ENCODE assay signal across 8 cellular contexts in the genomic region with DNA sequence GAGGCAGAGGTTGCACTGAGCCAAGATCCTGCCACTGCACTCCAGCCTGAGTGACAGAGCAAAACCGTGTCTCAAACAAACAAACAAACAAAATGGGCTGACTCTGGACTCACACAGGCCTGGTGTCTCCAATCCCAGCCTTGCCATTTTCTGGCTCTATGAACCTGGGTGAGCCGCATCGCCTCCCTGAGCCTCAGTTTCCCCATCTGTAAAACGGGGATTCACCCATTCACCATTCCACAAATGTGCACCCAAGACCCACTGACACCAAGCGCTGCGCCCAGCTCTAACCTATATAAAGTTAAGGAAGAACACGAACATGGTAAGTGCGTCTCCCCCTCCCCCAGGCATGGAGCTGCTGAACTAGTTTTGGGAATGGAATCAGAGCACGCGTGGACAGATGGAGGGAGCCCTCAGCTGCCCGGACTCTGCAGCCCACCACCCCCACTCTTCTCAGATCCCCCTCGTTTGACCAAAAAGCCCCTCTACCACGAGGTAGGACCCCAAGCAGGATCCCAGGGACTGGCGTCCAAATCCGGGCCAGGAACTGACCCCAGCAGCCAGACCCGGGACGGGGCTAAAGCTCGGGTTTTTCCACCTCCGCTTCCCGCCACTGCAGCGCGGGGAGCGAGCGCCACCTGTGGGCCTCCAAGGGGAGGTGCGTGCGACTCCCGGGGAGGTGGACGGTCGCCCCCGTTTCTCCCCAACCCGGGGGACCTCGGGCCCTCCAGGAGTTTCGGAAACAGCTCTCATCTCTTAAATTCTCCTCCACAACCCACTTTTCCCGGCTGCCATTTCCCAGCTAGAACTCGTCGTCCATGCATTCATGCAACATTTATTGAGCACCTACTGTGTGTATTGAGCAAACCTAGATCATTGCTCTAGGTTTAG. TPM values are rescaled to one million over a fixed set of nuclear protein-coding genes. Genes with fewer than 3 reads are reported as not detected.
DNase-seq lines count a peak whose midpoint lies in the region; ATAC-seq and TF ChIP-seq lines count a peak whose summit lies in the region.

No MANE protein-coding gene starts in this region.

- no peak overlapping the region for H3K27ac ChIP-seq in effector memory CD4-positive, alpha-beta T cell (ENCODE audit: insufficient read depth, low read length, poor library complexity, severe bottlenecking)

- peak overlapping the region; percentile 22 for H3K4me3 ChIP-seq in effector memory CD4-positive, alpha-beta T cell (ENCODE audit: insufficient read depth, low read depth, low read length, poor library complexity, severe bottlenecking)
- no peak overlapping the region for H3K4me3 ChIP-seq in mucosa of descending colon

- peaks cover 24% of the 10 kb centered on the region for H3K4me1 Mint-ChIP-seq in activated CD4-positive, alpha-beta memory T cell treated with anti-CD3 and anti-CD28 coated beads, Interleukin-2, amount 10 ng/mL, durations not matched to agents 7 days and 5 days
- peaks cover 24% of the 10 kb centered on the region for H3K4me1 Mint-ChIP-seq in stimulated activated naive CD8-positive, alpha-beta T cell treated with anti-CD3 and anti-CD28 coated beads, Interleukin-15, Interleukin-2, amounts not matched to agents 100 ng/mL and 50 ng/mL, for 24 hours (ENCODE audit: low read depth)

- DNase-seq in DMS 273 (lab: John Stamatoyannopoulos, UW; ENCODE audit: unreplicated experiment) (peak; percentile 81), DMS 273 treated with DMSO at 0.1 percent for 48 hours (lab: John Stamatoyannopoulos, UW) (no peak), NCI-H1092 (lab: John Stamatoyannopoulos, UW) (peak; percentile 6), mucosa of descending colon (peak; percentile 72 to 85 (median 82))
- DNase-seq in activated CD4-positive, alpha-beta memory T cell treated with anti-CD3 and anti-CD28 coated beads, Interleukin-2, amount 10 ng/mL, durations not matched to agents 7 days and 5 days: peak; percentile 74
- DNase-seq in effector memory CD4-positive, alpha-beta T cell: peak; percentile 29 to 57 (median 42)

- H3K27ac Mint-ChIP-seq in activated CD4-positive, alpha-beta memory T cell treated with anti-CD3 and anti-CD28 coated beads, Interleukin-2, amount 10 ng/mL, durations not matched to agents 7 days and 5 days: peak overlapping the region; percentile 24
- peak overlapping the region; percentile 67 for H3K27ac Mint-ChIP-seq in stimulated activated naive CD8-positive, alpha-beta T cell treated with anti-CD3 and anti-CD28 coated beads, Interleukin-15, Interleukin-2, amounts not matched to agents 100 ng/mL and 50 ng/mL, for 24 hours

- no peaks in the 10 kb centered on the region for H3K36me3 Mint-ChIP-seq in activated CD4-positive, alpha-beta memory T cell treated with anti-CD3 and anti-CD28 coated beads, Interleukin-2, amount 10 ng/mL, durations not matched to agents 7 days and 5 days (ENCODE audit: low read depth)
- H3K36me3 Mint-ChIP-seq in stimulated activated naive CD8-positive, alpha-beta T cell treated with anti-CD3 and anti-CD28 coated beads, Interleukin-15, Interleukin-2, amounts not matched to agents 100 ng/mL and 50 ng/mL, for 24 hours (ENCODE audit: low read depth): no peaks in the 10 kb centered on the region

- POLR2A ChIA-PET in activated CD4-positive, alpha-beta memory T cell treated with anti-CD3 and anti-CD28 coated beads, Interleukin-2, amount 10 ng/mL, durations not matched to agents 7 days and 5 days (lab: Charles Lee): interaction anchor here (0.7 to 2.8 kb wide), 6 partner anchors 15 to 212 kb away, joined by 3 to 17 read pairs (median 6); a partner anchor contains a TSS

- no peaks in the 10 kb centered on the region for H3K27me3 Mint-ChIP-seq in activated CD4-positive, alpha-beta memory T cell treated with anti-CD3 and anti-CD28 coated beads, Interleukin-2, amount 10 ng/mL, durations not matched to agents 7 days and 5 days
- H3K27me3 Mint-ChIP-seq in stimulated activated naive CD8-positive, alpha-beta T cell treated with anti-CD3 and anti-CD28 coated beads, Interleukin-15, Interleukin-2, amounts not matched to agents 100 ng/mL and 50 ng/mL, for 24 hours: no peaks in the 10 kb centered on the region

- intact Hi-C loops in mucosa of descending colon (cut with DNase I, micrococcal nuclease): no loop called here

- CTCF ChIA-PET in activated CD4-positive, alpha-beta memory T cell treated with anti-CD3 and anti-CD28 coated beads, Interleukin-2, amount 10 ng/mL, durations not matched to agents 7 days and 5 days (lab: Charles Lee): interaction anchor here (0.5 to 4.4 kb wide), 28 partner anchors 10 to 1071 kb away, joined by 3 to 53 read pairs (median 4); a partner anchor contains a TSS

- peak; percentile 96 for TF ChIP-seq CTCF in mucosa of descending colon (IDR thresholded peaks at IDR 0.05)

- H3K4me3 Mint-ChIP-seq in activated CD4-positive, alpha-beta memory T cell treated with anti-CD3 and anti-CD28 coated beads, Interleukin-2, amount 10 ng/mL, durations not matched to agents 7 days and 5 days: peak overlapping the region; percentile 32
- H3K4me3 Mint-ChIP-seq in stimulated activated naive CD8-positive, alpha-beta T cell treated with anti-CD3 and anti-CD28 coated beads, Interleukin-15, Interleukin-2, amounts not matched to agents 100 ng/mL and 50 ng/mL, for 24 hours: peak overlapping the region; percentile 64

- H3K4me1 ChIP-seq in effector memory CD4-positive, alpha-beta T cell (ENCODE audit: control insufficient read depth, insufficient read depth, low read length, poor library complexity, severe bottlenecking): peaks cover 16% of the 10 kb centered on the region
- peaks cover 17% of the 10 kb centered on the region for H3K4me1 ChIP-seq in mucosa of descending colon (ENCODE audit: low read depth)

- no peaks in the 10 kb centered on the region for H3K9me3 ChIP-seq in effector memory CD4-positive, alpha-beta T cell (ENCODE audit: control insufficient read depth, low read length)
- no peaks in the 10 kb centered on the region for H3K9me3 ChIP-seq in mucosa of descending colon

- H3K36me3 ChIP-seq in effector memory CD4-positive, alpha-beta T cell (ENCODE audit: control insufficient read depth, insufficient read depth, low read length): no peaks in the 10 kb centered on the region
- no peaks in the 10 kb centered on the region for H3K36me3 ChIP-seq in mucosa of descending colon (ENCODE audit: low read depth)

- no peaks in the 10 kb centered on the region for H3K9me3 Mint-ChIP-seq in activated CD4-positive, alpha-beta memory T cell treated with anti-CD3 and anti-CD28 coated beads, Interleukin-2, amount 10 ng/mL, durations not matched to agents 7 days and 5 days
- no peaks in the 10 kb centered on the region for H3K9me3 Mint-ChIP-seq in stimulated activated naive CD8-positive, alpha-beta T cell treated with anti-CD3 and anti-CD28 coated beads, Interleukin-15, Interleukin-2, amounts not matched to agents 100 ng/mL and 50 ng/mL, for 24 hours

- H3K27me3 ChIP-seq in effector memory CD4-positive, alpha-beta T cell (replicated peaks; ENCODE audit: control insufficient read depth, insufficient read depth, low read length, poor library complexity, severe bottlenecking): no peaks in the 10 kb centered on the region

- peak; percentile 79 for ATAC-seq in mucosa of descending colon
- no peak for ATAC-seq in GM18870 (IDR thresholded peaks at IDR 0.05; ENCODE audit: unreplicated experiment)

RNA-seq across cellular contexts. Expression of a gene that starts 33.0 kb away (rescaled TPM):
- 100 to 1,000 TPM; 293 to 299 TPM for total RNA-seq in activated CD4-positive, alpha-beta memory T cell treated with anti-CD3 and anti-CD28 coated beads, Interleukin-2, amount 10 ng/mL, durations not matched to agents 7 days and 5 days
- 100 to 1,000 TPM in 2 of 3 donors, 10 to 100 TPM in 1; 92.7 to 130 (median 127) TPM for total RNA-seq in mucosa of descending colon
